ENCODE assay signal across 23 cellular contexts in genomic region chr13:113889467-113889866, GRCh38.
"Had no signal": no experiment of that assay in that cellular context is flagged by ENCODE, and none has a peak within 500 bp of the region (broad histone marks: within the 10 kb centered on the region; RNA-seq: fewer than 3 reads in every experiment).

No MANE protein-coding gene starts in this region.

- H3K27ac ChIP-seq: stomach, suprapubic skin, tibial nerve had no signal

- H3K4me3 ChIP-seq: mucosa of descending colon, stomach, suprapubic skin, tibial nerve had no signal

- H3K9me3 Mint-ChIP-seq: activated CD4-positive, alpha-beta memory T cell treated with anti-CD3 and anti-CD28 coated beads for 36 hours; activated naive CD4-positive, alpha-beta T cell treated with anti-CD3 and anti-CD28 coated beads, Interleukin-2, amount 10 ng/mL, durations not matched to agents 7 days and 5 days; activated naive CD8-positive, alpha-beta T cell treated with anti-CD3 and anti-CD28 coated beads, Interleukin-2, amount 50 U/mL, for 24 hours; activated T-cell treated with anti-CD3 and anti-CD28 coated beads, Interleukin-2, amount 50 U/mL, for 72 hours; central memory CD8-positive, alpha-beta T cell; stimulated activated effector memory CD8-positive, alpha-beta T cell treated with anti-CD3 and anti-CD28 coated beads, Interleukin-12 subunit alpha, Interleukin-12 subunit beta, amount 100 ng/mL, for 72 hours had no signal

- H3K4me1 Mint-ChIP-seq: activated B cell treated with CpG ODN at 0.5 μM for 24 hours; activated CD4-positive, alpha-beta T cell treated with anti-CD3 and anti-CD28 coated beads for 36 hours; activated naive CD4-positive, alpha-beta T cell treated with anti-CD3 and anti-CD28 coated beads, Interleukin-2, amount 10 ng/mL, durations not matched to agents 7 days and 5 days; activated naive CD8-positive, alpha-beta T cell treated with anti-CD3 and anti-CD28 coated beads, Interleukin-2, amount 50 U/mL, for 24 hours; central memory CD8-positive, alpha-beta T cell; endodermal cell; immature natural killer cell; stimulated activated effector memory CD8-positive, alpha-beta T cell treated with anti-CD3 and anti-CD28 coated beads, Interleukin-12 subunit alpha, Interleukin-12 subunit beta, amount 100 ng/mL, for 72 hours had no signal

- H3K36me3 ChIP-seq: stomach, suprapubic skin, tibial nerve had no signal

- DNase-seq: activated B cell treated with CpG ODN at 0.5 μM for 24 hours; activated CD4-positive, alpha-beta memory T cell treated with anti-CD3 and anti-CD28 coated beads for 36 hours; activated CD4-positive, alpha-beta T cell treated with anti-CD3 and anti-CD28 coated beads for 36 hours; activated effector memory CD4-positive, alpha-beta T cell treated with Interleukin-2 at 50 U/mL for 16 hours; activated naive CD4-positive, alpha-beta T cell treated with anti-CD3 and anti-CD28 coated beads, Interleukin-2, amount 10 ng/mL, durations not matched to agents 7 days and 5 days; activated naive CD8-positive, alpha-beta T cell treated with anti-CD3 and anti-CD28 coated beads, Interleukin-2, amount 50 U/mL, for 24 hours; activated T-cell treated with anti-CD3 and anti-CD28 coated beads, Interleukin-2, amount 50 U/mL, for 72 hours; anterior cingulate cortex; endodermal cell; foreskin fibroblast; immature natural killer cell; kidney glomerular epithelial cell; mucosa of descending colon; nephron progenitor cell; nucleus accumbens; small intestine; stimulated activated CD4-positive, alpha-beta T cell treated with anti-CD3 and anti-CD28 coated beads, Interleukin-2, amount 100 ng/mL, for 24 hours; stomach had no signal

- H3K36me3 Mint-ChIP-seq: activated CD4-positive, alpha-beta memory T cell treated with anti-CD3 and anti-CD28 coated beads for 36 hours; activated naive CD4-positive, alpha-beta T cell treated with anti-CD3 and anti-CD28 coated beads, Interleukin-2, amount 10 ng/mL, durations not matched to agents 7 days and 5 days; immature natural killer cell; stimulated activated effector memory CD8-positive, alpha-beta T cell treated with anti-CD3 and anti-CD28 coated beads, Interleukin-12 subunit alpha, Interleukin-12 subunit beta, amount 100 ng/mL, for 72 hours had no signal

- H3K27ac Mint-ChIP-seq: activated B cell treated with CpG ODN at 0.5 μM for 24 hours; activated CD4-positive, alpha-beta memory T cell treated with anti-CD3 and anti-CD28 coated beads for 36 hours; activated CD4-positive, alpha-beta T cell treated with anti-CD3 and anti-CD28 coated beads for 36 hours; activated naive CD4-positive, alpha-beta T cell treated with anti-CD3 and anti-CD28 coated beads, Interleukin-2, amount 10 ng/mL, durations not matched to agents 7 days and 5 days; activated naive CD8-positive, alpha-beta T cell treated with anti-CD3 and anti-CD28 coated beads, Interleukin-2, amount 50 U/mL, for 24 hours; activated T-cell treated with anti-CD3 and anti-CD28 coated beads, Interleukin-2, amount 50 U/mL, for 72 hours; endodermal cell; immature natural killer cell; nephron progenitor cell; stimulated activated effector memory CD8-positive, alpha-beta T cell treated with anti-CD3 and anti-CD28 coated beads, Interleukin-12 subunit alpha, Interleukin-12 subunit beta, amount 100 ng/mL, for 72 hours had no signal

- H3K27me3 ChIP-seq: stomach, suprapubic skin, tibial nerve had no signal

- H3K9me3 ChIP-seq: mucosa of descending colon, stomach, suprapubic skin had no signal

- H3K4me3 Mint-ChIP-seq: activated B cell treated with CpG ODN at 0.5 μM for 24 hours; activated CD4-positive, alpha-beta memory T cell treated with anti-CD3 and anti-CD28 coated beads for 36 hours; activated CD4-positive, alpha-beta T cell treated with anti-CD3 and anti-CD28 coated beads for 36 hours; activated naive CD4-positive, alpha-beta T cell treated with anti-CD3 and anti-CD28 coated beads, Interleukin-2, amount 10 ng/mL, durations not matched to agents 7 days and 5 days; activated naive CD8-positive, alpha-beta T cell treated with anti-CD3 and anti-CD28 coated beads, Interleukin-2, amount 50 U/mL, for 24 hours; activated T-cell treated with anti-CD3 and anti-CD28 coated beads, Interleukin-2, amount 50 U/mL, for 72 hours; central memory CD8-positive, alpha-beta T cell; endodermal cell; immature natural killer cell; nephron progenitor cell; stimulated activated effector memory CD8-positive, alpha-beta T cell treated with anti-CD3 and anti-CD28 coated beads, Interleukin-12 subunit alpha, Interleukin-12 subunit beta, amount 100 ng/mL, for 72 hours had no signal

- ATAC-seq: activated CD4-positive, alpha-beta T cell treated with anti-CD3 and anti-CD28 coated beads for 36 hours; activated naive CD8-positive, alpha-beta T cell treated with anti-CD3 and anti-CD28 coated beads, Interleukin-2, amount 50 U/mL, for 24 hours; activated T-cell treated with anti-CD3 and anti-CD28 coated beads, Interleukin-2, amount 50 U/mL, for 72 hours; mucosa of descending colon; SK-N-SH treated with all-trans-retinoic acid at 6 μM for 48 hours; stimulated activated effector memory CD8-positive, alpha-beta T cell treated with anti-CD3 and anti-CD28 coated beads, Interleukin-12 subunit alpha, Interleukin-12 subunit beta, amount 100 ng/mL, for 72 hours had no signal
